ENCODE assay signal across 15 cellular contexts in the genomic region with DNA sequence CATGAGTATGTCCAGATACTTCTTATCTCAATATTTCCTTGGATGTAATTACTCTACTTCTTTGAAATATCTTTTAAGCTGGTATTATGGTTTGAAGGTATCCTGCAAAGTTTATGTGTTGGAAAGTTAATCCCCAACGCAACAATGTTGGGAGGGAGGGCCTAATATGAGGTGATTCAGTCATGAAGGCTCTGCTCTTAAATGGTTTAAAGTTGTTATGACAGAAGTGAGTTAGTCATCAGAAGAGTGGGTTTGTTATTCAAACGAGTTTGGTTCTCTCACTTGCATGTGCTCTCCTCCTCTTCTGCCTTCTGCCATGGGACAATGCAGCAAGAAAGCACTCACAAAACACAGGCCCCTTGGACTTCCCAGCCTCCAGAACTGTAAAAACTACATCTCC.
DNase-seq lines count a peak whose midpoint lies in the region; ATAC-seq and TF ChIP-seq lines count a peak whose summit lies in the region.
"Had no signal": no experiment of that assay in that cellular context is flagged by ENCODE, and none has a peak within 500 bp of the region (broad histone marks: within the 10 kb centered on the region; RNA-seq: fewer than 3 reads in every experiment).

No MANE protein-coding gene starts in this region.

- H3K9me3 Mint-ChIP-seq in stimulated activated naive CD8-positive, alpha-beta T cell treated with anti-CD3 and anti-CD28 coated beads, Interleukin-15, amount 100 ng/mL, for 72 hours, result no peaks in the 10 kb centered on the region

- DNase-seq in stimulated activated naive CD8-positive, alpha-beta T cell treated with anti-CD3 and anti-CD28 coated beads, Interleukin-15, Interleukin-2, amounts not matched to agents 100 U/mL and 50 U/mL, for 24 hours, result no peak
- no peak for DNase-seq in stimulated activated naive CD8-positive, alpha-beta T cell treated with anti-CD3 and anti-CD28 coated beads, Interleukin-15, amount 100 ng/mL, for 72 hours
- DNase-seq in adipocyte (ENCODE audit: low read depth) (peak; percentile 13), fibroblast of pulmonary artery (ENCODE audit: low read depth) (peak; percentile 31), DMS114 treated with DMSO at 0.1 percent for 48 hours (lab: John Stamatoyannopoulos, UW; ENCODE audit: unreplicated experiment) (no peak), dedifferentiated amniotic fluid mesenchymal stem cell (ENCODE audit: extremely low spot score) (no peak), GF-D8 (lab: John Stamatoyannopoulos, UW) (no peak)
- DNase-seq: activated CD8-positive, alpha-beta T cell treated with anti-CD3 and anti-CD28 coated beads for 36 hours; activated T-cell treated with anti-CD3 and anti-CD28 coated beads, Interleukin-2, amount 50 U/mL, for 48 hours; CD8-positive, alpha-beta memory T cell; MV-4-11; stomach had no signal

- no peak overlapping the region for H3K9ac ChIP-seq in adipocyte (ENCODE audit: low read length)

- peaks cover 6% of the 10 kb centered on the region for H3K9me3 ChIP-seq in adipocyte (ENCODE audit: control insufficient read depth, low read length)
- H3K9me3 ChIP-seq: HAP-1, stomach had no signal

- no peak for TF ChIP-seq CTCF in fibroblast of pulmonary artery (IDR thresholded peaks at IDR 0.05; ENCODE audit: low read length, missing control alignments)

- H3K4me3 ChIP-seq in adipocyte (ENCODE audit: low read length) (no peak overlapping the region), fibroblast of pulmonary artery (replicated peaks; ENCODE audit: low read depth, low read length) (no peak overlapping the region)
- H3K4me3 ChIP-seq: HAP-1, stomach had no signal

- ATAC-seq in stimulated activated naive CD8-positive, alpha-beta T cell treated with anti-CD3 and anti-CD28 coated beads, Interleukin-15, Interleukin-2, amounts not matched to agents 100 U/mL and 50 U/mL, for 24 hours, result peak; percentile 59
- ATAC-seq in stimulated activated naive CD8-positive, alpha-beta T cell treated with anti-CD3 and anti-CD28 coated beads, Interleukin-15, amount 100 ng/mL, for 72 hours, result no peak
- no peak for ATAC-seq in GM18907 (IDR thresholded peaks at IDR 0.05; ENCODE audit: unreplicated experiment)
- ATAC-seq: activated CD8-positive, alpha-beta T cell treated with anti-CD3 and anti-CD28 coated beads for 36 hours; natural killer cell treated with Interleukin-12 subunit alpha and Interleukin-12 subunit beta and Interleukin-15 and Interleukin-18, amount 100 ng/mL, for 72 hours had no signal

- no peaks in the 10 kb centered on the region for H3K4me1 ChIP-seq in adipocyte (ENCODE audit: control insufficient read depth, insufficient read depth, low read length)
- H3K4me1 ChIP-seq: HAP-1, stomach had no signal

- no peaks in the 10 kb centered on the region for H3K27me3 ChIP-seq in adipocyte (replicated peaks; ENCODE audit: control insufficient read depth, insufficient read depth, low read length)
- H3K27me3 ChIP-seq: stomach had no signal

- H3K27ac Mint-ChIP-seq in stimulated activated naive CD8-positive, alpha-beta T cell treated with anti-CD3 and anti-CD28 coated beads, Interleukin-15, amount 100 ng/mL, for 72 hours, result no peak overlapping the region
- H3K27ac Mint-ChIP-seq: activated CD8-positive, alpha-beta T cell treated with anti-CD3 and anti-CD28 coated beads for 36 hours; CD8-positive, alpha-beta memory T cell; natural killer cell treated with Interleukin-12 subunit alpha and Interleukin-12 subunit beta and Interleukin-15 and Interleukin-18, amount 100 ng/mL, for 72 hours had no signal

- H3K27me3 Mint-ChIP-seq in stimulated activated naive CD8-positive, alpha-beta T cell treated with anti-CD3 and anti-CD28 coated beads, Interleukin-15, amount 100 ng/mL, for 72 hours, result no peaks in the 10 kb centered on the region
- H3K27me3 Mint-ChIP-seq: activated CD8-positive, alpha-beta T cell treated with anti-CD3 and anti-CD28 coated beads for 36 hours; CD8-positive, alpha-beta memory T cell; natural killer cell treated with Interleukin-12 subunit alpha and Interleukin-12 subunit beta and Interleukin-15 and Interleukin-18, amount 100 ng/mL, for 72 hours had no signal

- no peak overlapping the region for H3K4me3 Mint-ChIP-seq in stimulated activated naive CD8-positive, alpha-beta T cell treated with anti-CD3 and anti-CD28 coated beads, Interleukin-15, amount 100 ng/mL, for 72 hours
- H3K4me3 Mint-ChIP-seq: activated CD8-positive, alpha-beta T cell treated with anti-CD3 and anti-CD28 coated beads for 36 hours; CD8-positive, alpha-beta memory T cell; natural killer cell treated with Interleukin-12 subunit alpha and Interleukin-12 subunit beta and Interleukin-15 and Interleukin-18, amount 100 ng/mL, for 72 hours had no signal

- no peaks in the 10 kb centered on the region for H3K4me1 Mint-ChIP-seq in stimulated activated naive CD8-positive, alpha-beta T cell treated with anti-CD3 and anti-CD28 coated beads, Interleukin-15, amount 100 ng/mL, for 72 hours
- H3K4me1 Mint-ChIP-seq: CD8-positive, alpha-beta memory T cell had no signal

- H3K36me3 ChIP-seq in adipocyte (ENCODE audit: control insufficient read depth, insufficient read depth, low read length, severe bottlenecking), result no peaks in the 10 kb centered on the region
- H3K36me3 ChIP-seq: HAP-1, stomach had no signal

Comparison
In these comparisons a context has a peak if more than half of its experiments do, and no peak if none do; other contexts are left out.
1. DNase-seq: peak in adipocyte (single experiment) and fibroblast of pulmonary artery (single experiment); none in stimulated activated naive CD8-positive, alpha-beta T cell treated with anti-CD3 and anti-CD28 coated beads, Interleukin-15, Interleukin-2, amounts not matched to agents 100 U/mL and 50 U/mL, for 24 hours (single experiment), stimulated activated naive CD8-positive, alpha-beta T cell treated with anti-CD3 and anti-CD28 coated beads, Interleukin-15, amount 100 ng/mL, for 72 hours (0 of 2), DMS114 treated with DMSO at 0.1 percent for 48 hours (single experiment), dedifferentiated amniotic fluid mesenchymal stem cell (single experiment) and GF-D8 (single experiment).